Comparison of ENCODE assay signal across 16 cellular contexts in the genomic region with DNA sequence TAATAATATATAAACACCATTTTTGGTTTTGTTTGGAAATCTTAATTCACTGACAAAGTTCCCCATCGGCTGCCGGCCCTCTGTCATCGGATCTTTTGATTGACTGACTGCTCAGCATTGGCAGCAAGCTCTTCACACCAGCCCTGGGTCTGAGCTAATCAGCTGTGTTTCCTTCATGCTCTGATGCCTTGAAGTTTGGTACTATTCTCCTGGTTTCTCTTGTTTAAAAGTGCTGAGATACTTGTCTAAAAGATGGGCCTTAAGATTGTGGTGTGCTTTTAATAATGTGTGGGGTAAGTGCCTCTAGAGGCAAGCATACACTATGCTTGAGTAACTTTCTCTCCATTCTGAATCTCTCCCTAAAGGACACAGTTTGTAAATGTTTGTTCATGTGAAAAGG.
DNase-seq lines count a peak whose midpoint lies in the region; ATAC-seq and TF ChIP-seq lines count a peak whose summit lies in the region.
"Had no signal": no experiment of that assay in that cellular context is flagged by ENCODE, and none has a peak within 500 bp of the region (broad histone marks: within the 10 kb centered on the region; RNA-seq: fewer than 3 reads in every experiment).

No MANE protein-coding gene starts in this region.

- no peaks in the 10 kb centered on the region for H3K9me2 ChIP-seq in SU-DHL-6 (replicated peaks; ENCODE audit: insufficient read depth, low read length)

- no peak for DNase-seq in activated naive CD4-positive, alpha-beta T cell treated with anti-CD3 and anti-CD28 coated beads, Interleukin-2, amount 50 U/mL, for 16 hours
- DNase-seq in naive B cell (no peak), GM20000 (ENCODE audit: low spot score) (no peak)
- no peak for DNase-seq in activated T-cell treated with anti-CD3 and anti-CD28 coated beads, Interleukin-2, amount 50 U/mL, for 24 hours
- DNase-seq: Caco-2; CD8-positive, alpha-beta memory T cell; DND-41; GF-D8; H7 had no signal

- TF ChIP-seq CTCF in SU-DHL-6 (IDR thresholded peaks at IDR 0.05; ENCODE audit: insufficient read depth, low read length, poor library complexity, severe bottlenecking) = no peak
- TF ChIP-seq CTCF in GM20000 (IDR thresholded peaks at IDR 0.05; ENCODE audit: extremely low read depth, missing control alignments) = no peak

- peak overlapping the region; percentile 99 for H3K27ac ChIP-seq in SU-DHL-6 (ENCODE audit: low read depth, low read length)
- H3K27ac ChIP-seq: 22Rv1, BLaER1 had no signal

- H4K20me1 ChIP-seq in SU-DHL-6 (ENCODE audit: low read depth, low read length) = no peaks in the 10 kb centered on the region
- H4K20me1 ChIP-seq: BLaER1 had no signal

- H3K9ac ChIP-seq in SU-DHL-6 (ENCODE audit: low read length) = peak overlapping the region; percentile 70
- H3K9ac ChIP-seq: BLaER1 had no signal

- H3K9me3 ChIP-seq in SU-DHL-6 (ENCODE audit: insufficient read depth, low read length) = no peaks in the 10 kb centered on the region
- H3K9me3 ChIP-seq: BLaER1, Caco-2 had no signal

- peaks cover 4% of the 10 kb centered on the region for H3K36me3 Mint-ChIP-seq in activated naive CD4-positive, alpha-beta T cell treated with anti-CD3 and anti-CD28 coated beads, Interleukin-2, amount 50 U/mL, for 24 hours
- H3K36me3 Mint-ChIP-seq in naive B cell = peaks cover 0 to 15% of the 10 kb centered on the region in 2 donors
- peaks cover 2% of the 10 kb centered on the region for H3K36me3 Mint-ChIP-seq in activated T-cell treated with anti-CD3 and anti-CD28 coated beads, Interleukin-2, amount 50 U/mL, for 24 hours (ENCODE audit: low read depth)

- H3K4me1 Mint-ChIP-seq in activated naive CD4-positive, alpha-beta T cell treated with anti-CD3 and anti-CD28 coated beads, Interleukin-2, amount 50 U/mL, for 24 hours = peaks cover 12% of the 10 kb centered on the region
- H3K4me1 Mint-ChIP-seq in naive B cell = peaks cover 35 to 47% (median 41%) of the 10 kb centered on the region in 3 donors
- H3K4me1 Mint-ChIP-seq in activated T-cell treated with anti-CD3 and anti-CD28 coated beads, Interleukin-2, amount 50 U/mL, for 24 hours (ENCODE audit: low read depth) = peaks cover 37% of the 10 kb centered on the region
- H3K4me1 Mint-ChIP-seq: GM23338 had no signal

- peak overlapping the region; percentile 30 for H3K27ac Mint-ChIP-seq in activated naive CD4-positive, alpha-beta T cell treated with anti-CD3 and anti-CD28 coated beads, Interleukin-2, amount 50 U/mL, for 24 hours
- peak overlapping the region in 2 of 6 donors; percentile 0 to 11 for H3K27ac Mint-ChIP-seq in naive B cell
- H3K27ac Mint-ChIP-seq in activated T-cell treated with anti-CD3 and anti-CD28 coated beads, Interleukin-2, amount 50 U/mL, for 24 hours = no peak overlapping the region
- H3K27ac Mint-ChIP-seq: CD8-positive, alpha-beta memory T cell; GM23338 had no signal

- ATAC-seq in naive B cell (ENCODE audit: low read depth in 2 of 2) (peak; percentile 19), HG02763 (IDR thresholded peaks at IDR 0.05; ENCODE audit: unreplicated experiment) (no peak)
- ATAC-seq: GM23338, HepG2 had no signal

- no peak overlapping the region for H3K4me3 ChIP-seq in SU-DHL-6 (ENCODE audit: insufficient read depth, low read length, poor library complexity, severe bottlenecking)
- H3K4me3 ChIP-seq: BLaER1, GM23338 had no signal

- peak overlapping the region; percentile 92 for H3K4me2 ChIP-seq in SU-DHL-6 (ENCODE audit: low read depth, low read length, poor library complexity, severe bottlenecking)
- H3K4me2 ChIP-seq: BLaER1, GM23338 had no signal

- no peaks in the 10 kb centered on the region for H3K36me3 ChIP-seq in SU-DHL-6 (ENCODE audit: low read length)

- H3K4me3 Mint-ChIP-seq in activated naive CD4-positive, alpha-beta T cell treated with anti-CD3 and anti-CD28 coated beads, Interleukin-2, amount 50 U/mL, for 24 hours = no peak overlapping the region
- peak overlapping the region in 1 of 8 donors; percentile 12 for H3K4me3 Mint-ChIP-seq in naive B cell
- no peak overlapping the region for H3K4me3 Mint-ChIP-seq in activated T-cell treated with anti-CD3 and anti-CD28 coated beads, Interleukin-2, amount 50 U/mL, for 24 hours
- H3K4me3 Mint-ChIP-seq: CD8-positive, alpha-beta memory T cell; GM23338 had no signal

- H3F3A ChIP-seq in SU-DHL-6 (ENCODE audit: insufficient read depth) = peaks cover 60% of the 10 kb centered on the region

- no peaks in the 10 kb centered on the region for H3K27me3 Mint-ChIP-seq in activated naive CD4-positive, alpha-beta T cell treated with anti-CD3 and anti-CD28 coated beads, Interleukin-2, amount 50 U/mL, for 24 hours
- H3K27me3 Mint-ChIP-seq in naive B cell = no peaks in the 10 kb centered on the region
- H3K27me3 Mint-ChIP-seq in activated T-cell treated with anti-CD3 and anti-CD28 coated beads, Interleukin-2, amount 50 U/mL, for 24 hours = no peaks in the 10 kb centered on the region
- H3K27me3 Mint-ChIP-seq: CD8-positive, alpha-beta memory T cell had no signal

- no peak overlapping the region for H2AFZ ChIP-seq in SU-DHL-6 (ENCODE audit: low read depth, low read length, severe bottlenecking)
- H2AFZ ChIP-seq: GM23338 had no signal

- no peaks in the 10 kb centered on the region for H3K27me3 ChIP-seq in SU-DHL-6 (ENCODE audit: low read length)
- H3K27me3 ChIP-seq: BLaER1 had no signal

- no peaks in the 10 kb centered on the region for H3K9me3 Mint-ChIP-seq in activated naive CD4-positive, alpha-beta T cell treated with anti-CD3 and anti-CD28 coated beads, Interleukin-2, amount 50 U/mL, for 24 hours
- no peaks in the 10 kb centered on the region for H3K9me3 Mint-ChIP-seq in naive B cell
- H3K9me3 Mint-ChIP-seq in activated T-cell treated with anti-CD3 and anti-CD28 coated beads, Interleukin-2, amount 50 U/mL, for 24 hours = no peaks in the 10 kb centered on the region
- H3K9me3 Mint-ChIP-seq: CD8-positive, alpha-beta memory T cell; GM23338 had no signal

- peaks cover 3% of the 10 kb centered on the region; the same call in 1 of the 2 replicates for H3K79me2 ChIP-seq in SU-DHL-6 (ENCODE audit: insufficient read depth, low read length)
